8 cellular contexts compared by ENCODE assay signal in the genomic region with DNA sequence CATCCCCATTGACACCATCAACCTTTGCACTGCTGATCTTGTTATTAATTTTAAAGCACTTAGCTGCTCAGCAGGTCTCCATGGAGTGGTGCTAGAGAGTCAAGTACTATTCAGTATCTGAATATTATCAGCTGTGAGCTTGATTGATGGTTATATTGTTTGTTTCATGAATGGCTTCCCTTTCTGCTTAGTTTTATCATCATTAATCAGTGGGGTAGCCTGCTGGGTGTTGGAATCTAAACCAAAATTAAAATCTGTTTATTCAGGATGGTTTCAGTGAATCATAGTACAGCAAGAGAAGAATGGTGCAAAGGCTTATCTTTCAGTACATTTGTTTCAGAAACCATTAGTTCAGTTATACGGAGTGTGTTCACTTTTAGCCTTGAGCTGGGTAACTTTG. TPM values are rescaled to one million over a fixed set of nuclear protein-coding genes. Genes with fewer than 3 reads are reported as not detected.
DNase-seq lines count a peak whose midpoint lies in the region; ATAC-seq and TF ChIP-seq lines count a peak whose summit lies in the region.

No MANE protein-coding gene starts in this region.

- H3K9me2 ChIP-seq in Karpas-422 (replicated peaks; ENCODE audit: insufficient read depth, low read length) = no peaks in the 10 kb centered on the region
- H3K9me2 ChIP-seq in hepatocyte (replicated peaks; ENCODE audit: insufficient read depth) = no peaks in the 10 kb centered on the region

- H3K9me3 ChIP-seq in Caco-2 (no peaks in the 10 kb centered on the region), Karpas-422 (ENCODE audit: low read length) (no peaks in the 10 kb centered on the region), hepatocyte (ENCODE audit: low read depth) (no peaks in the 10 kb centered on the region)

- H2AFZ ChIP-seq in Karpas-422 (ENCODE audit: low read length) (no peak overlapping the region), hepatocyte (no peak overlapping the region)

- H3K27me3 Mint-ChIP-seq in Caco-2 (ENCODE audit: insufficient read depth, unreplicated experiment) = peaks cover 2% of the 10 kb centered on the region
- no peaks in the 10 kb centered on the region for H3K27me3 Mint-ChIP-seq in endothelial cell (ENCODE audit: unreplicated experiment)
- no peaks in the 10 kb centered on the region for H3K27me3 Mint-ChIP-seq in activated naive CD4-positive, alpha-beta T cell treated with anti-CD3 and anti-CD28 coated beads, Interleukin-2, amount 10 ng/mL, durations not matched to agents 7 days and 5 days

- POLR2A ChIA-PET in Caco-2 (lab: Charles Lee) = no interaction called here

- H3K9me3 Mint-ChIP-seq in Caco-2 (ENCODE audit: unreplicated experiment) (no peaks in the 10 kb centered on the region), endothelial cell (ENCODE audit: unreplicated experiment) (no peaks in the 10 kb centered on the region)
- H3K9me3 Mint-ChIP-seq in activated naive CD4-positive, alpha-beta T cell treated with anti-CD3 and anti-CD28 coated beads, Interleukin-2, amount 10 ng/mL, durations not matched to agents 7 days and 5 days = no peaks in the 10 kb centered on the region

- H3K4me2 ChIP-seq in Karpas-422 (ENCODE audit: low read depth, low read length, poor library complexity, severe bottlenecking) (no peak overlapping the region), hepatocyte (no peak overlapping the region)

- CTCF ChIA-PET in Caco-2 (lab: Charles Lee) = interaction anchor here (0.6 to 1.3 kb wide), 8 partner anchors 9 to 163 kb away, joined by 3 to 10 read pairs (median 4); no protein-coding TSS in a partner anchor
- CTCF ChIA-PET in activated naive CD4-positive, alpha-beta T cell treated with anti-CD3 and anti-CD28 coated beads, Interleukin-2, amount 10 ng/mL, durations not matched to agents 7 days and 5 days (lab: Charles Lee) = interaction anchor here (0.8 to 1.9 kb wide), 9 partner anchors 9 to 259 kb away, joined by 3 to 15 read pairs (median 4); no protein-coding TSS in a partner anchor

- no TSS peak for BruUV-seq in Caco-2 (replicated peaks; lab: Mats Ljungman, UMichigan)

- H3K4me1 ChIP-seq in Caco-2 = no peaks in the 10 kb centered on the region
- no peaks in the 10 kb centered on the region; the same call in 1 of the 2 replicates for H3K4me1 ChIP-seq in Karpas-422 (ENCODE audit: low read length)
- H3K4me1 ChIP-seq in hepatocyte (ENCODE audit: insufficient read depth) = no peaks in the 10 kb centered on the region

- in situ Hi-C loops in SK-MEL-5 (cut with HindIII; ENCODE audit: low pct_unique_long_range_greater_than_20kb, low sequenced_read_pairs) = no loop called here

- intact Hi-C loops in Caco-2 (cut with micrococcal nuclease; ENCODE audit: unreplicated experiment) = loop anchor here (1.0 to 2.0 kb wide), 3 partner anchors 30 to 259 kb away; no protein-coding TSS in a partner anchor

- H3K27ac ChIP-seq in Karpas-422 (ENCODE audit: low read length) (no peak overlapping the region), hepatocyte (no peak overlapping the region)

- no peak overlapping the region for H3K4me3 Mint-ChIP-seq in Caco-2 (ENCODE audit: unreplicated experiment)
- H3K4me3 Mint-ChIP-seq in endothelial cell (ENCODE audit: unreplicated experiment) = no peak overlapping the region
- no peak overlapping the region for H3K4me3 Mint-ChIP-seq in activated naive CD4-positive, alpha-beta T cell treated with anti-CD3 and anti-CD28 coated beads, Interleukin-2, amount 10 ng/mL, durations not matched to agents 7 days and 5 days

- H3K9ac ChIP-seq in Karpas-422 (ENCODE audit: low read length) = no peak overlapping the region

- peak; percentile 80 for ATAC-seq in GM19372 (IDR thresholded peaks at IDR 0.05; ENCODE audit: low read depth, unreplicated experiment)

- H3K36me3 ChIP-seq in Caco-2 (ENCODE audit: control insufficient read depth, insufficient read depth, low read length) (no peaks in the 10 kb centered on the region), Karpas-422 (ENCODE audit: insufficient read depth, low read length) (no peaks in the 10 kb centered on the region), hepatocyte (replicated peaks; ENCODE audit: insufficient read depth, low read depth) (no peaks in the 10 kb centered on the region)

- H4K20me1 ChIP-seq in Karpas-422 (ENCODE audit: insufficient read depth, low read depth, low read length) (no peaks in the 10 kb centered on the region), hepatocyte (ENCODE audit: insufficient read depth, poor library complexity, severe bottlenecking) (no peaks in the 10 kb centered on the region)

- H3K27me3 ChIP-seq in Caco-2 (replicated peaks; ENCODE audit: control insufficient read depth, insufficient read depth, low read length) = no peaks in the 10 kb centered on the region
- H3K27me3 ChIP-seq in Karpas-422 (ENCODE audit: low read length) = no peaks in the 10 kb centered on the region
- H3K27me3 ChIP-seq in hepatocyte = no peaks in the 10 kb centered on the region

- TF ChIP-seq CTCF in Caco-2 (IDR thresholded peaks at IDR 0.05; ENCODE audit: insufficient read depth in 1 of 2, low read depth in 1 of 2, low read length in 1 of 2, severe bottlenecking in 1 of 2, unreplicated experiment in 1 of 2) (peak; percentile 35 to 59), hepatocyte (IDR thresholded peaks at IDR 0.05; ENCODE audit: poor library complexity) (peak; percentile 60), endothelial cell (IDR thresholded peaks at IDR 0.05; ENCODE audit: unreplicated experiment) (no peak)

- 50% methylated on average over 1 of the region's 1 CpG for WGBS in hepatocyte (ENCODE audit: low lambda C conversion rate, missing lambda C conversion rate)

- H3K79me2 ChIP-seq in Karpas-422 (ENCODE audit: low read length) = no peaks in the 10 kb centered on the region
- H3K79me2 ChIP-seq in hepatocyte = no peaks in the 10 kb centered on the region

- H3K4me3 ChIP-seq in Caco-2 (ENCODE audit: low read depth, low read length) (no peak overlapping the region), Karpas-422 (ENCODE audit: low read length) (no peak overlapping the region), hepatocyte (no peak overlapping the region)

- H3K4me1 Mint-ChIP-seq in Caco-2 (ENCODE audit: low read depth, unreplicated experiment) (peaks cover 7% of the 10 kb centered on the region), endothelial cell (ENCODE audit: unreplicated experiment) (no peaks in the 10 kb centered on the region)
- H3K4me1 Mint-ChIP-seq in activated naive CD4-positive, alpha-beta T cell treated with anti-CD3 and anti-CD28 coated beads, Interleukin-2, amount 10 ng/mL, durations not matched to agents 7 days and 5 days = no peaks in the 10 kb centered on the region

- DNase-seq in Caco-2 (peak in 1 of 2 experiments; percentile 41), Karpas-422 (peak; percentile 74), SK-MEL-5 (ENCODE audit: low read depth, low spot score) (peak; percentile 69), hepatocyte (ENCODE audit: low spot score) (peak; percentile 47), endothelial cell (ENCODE audit: low spot score) (no peak)
- no peak for DNase-seq in activated naive CD4-positive, alpha-beta T cell treated with anti-CD3 and anti-CD28 coated beads, Interleukin-2, amount 10 ng/mL, durations not matched to agents 7 days and 5 days
- DNase-seq in activated CD8-positive, alpha-beta memory T cell treated with anti-CD3 and anti-CD28 coated beads, Interleukin-2, amount 50 U/mL, for 48 hours = no peak

- H3K36me3 Mint-ChIP-seq in Caco-2 (ENCODE audit: insufficient read depth, unreplicated experiment) (no peaks in the 10 kb centered on the region), endothelial cell (ENCODE audit: low read depth, unreplicated experiment) (no peaks in the 10 kb centered on the region)
- no peaks in the 10 kb centered on the region for H3K36me3 Mint-ChIP-seq in activated naive CD4-positive, alpha-beta T cell treated with anti-CD3 and anti-CD28 coated beads, Interleukin-2, amount 10 ng/mL, durations not matched to agents 7 days and 5 days

- no peak overlapping the region for H3K27ac Mint-ChIP-seq in Caco-2 (ENCODE audit: unreplicated experiment)
- H3K27ac Mint-ChIP-seq in endothelial cell (ENCODE audit: unreplicated experiment) = no peak overlapping the region
- H3K27ac Mint-ChIP-seq in activated naive CD4-positive, alpha-beta T cell treated with anti-CD3 and anti-CD28 coated beads, Interleukin-2, amount 10 ng/mL, durations not matched to agents 7 days and 5 days = no peak overlapping the region

RNA-seq across cellular contexts. Expression of gene SCEL, which starts 42.5 kb away (rescaled TPM):
- total RNA-seq in Caco-2 (2022) (2.8 and 3.5 TPM in 2 replicates), hepatocyte (3.3 and 5.4 TPM in 2 replicates), endothelial cell (ENCODE audit: unreplicated experiment) (not detected)
- not detected in 2 replicates for total RNA-seq in Karpas-422 (2014; rRNA removed; shearing (Covaris generic); ENCODE audit: low replicate concordance)
- total RNA-seq in SK-MEL-5 (2014; rRNA removed; shearing (Covaris generic)) = not detected in 2 replicates
- not detected in 2 replicates for polyA plus RNA-seq in SK-MEL-5 (2015; cell fraction: cytosol; rRNA removed)
- not detected in 2 replicates for polyA plus RNA-seq in SK-MEL-5 (2015; cell fraction: nucleus; rRNA removed)
- 2.4 and 5.8 TPM in 2 replicates for polyA plus RNA-seq in hepatocyte

Comparison
In these comparisons a context has a peak if more than half of its experiments do, and no peak if none do; other contexts are left out.
1. DNase-seq: peak in Karpas-422 (single experiment), SK-MEL-5 (single experiment) and hepatocyte (single experiment); none in endothelial cell (single experiment), activated naive CD4-positive, alpha-beta T cell treated with anti-CD3 and anti-CD28 coated beads, Interleukin-2, amount 10 ng/mL, durations not matched to agents 7 days and 5 days (single experiment) and activated CD8-positive, alpha-beta memory T cell treated with anti-CD3 and anti-CD28 coated beads, Interleukin-2, amount 50 U/mL, for 48 hours (single experiment).